8 cellular contexts compared by ENCODE assay signal in the genomic region with DNA sequence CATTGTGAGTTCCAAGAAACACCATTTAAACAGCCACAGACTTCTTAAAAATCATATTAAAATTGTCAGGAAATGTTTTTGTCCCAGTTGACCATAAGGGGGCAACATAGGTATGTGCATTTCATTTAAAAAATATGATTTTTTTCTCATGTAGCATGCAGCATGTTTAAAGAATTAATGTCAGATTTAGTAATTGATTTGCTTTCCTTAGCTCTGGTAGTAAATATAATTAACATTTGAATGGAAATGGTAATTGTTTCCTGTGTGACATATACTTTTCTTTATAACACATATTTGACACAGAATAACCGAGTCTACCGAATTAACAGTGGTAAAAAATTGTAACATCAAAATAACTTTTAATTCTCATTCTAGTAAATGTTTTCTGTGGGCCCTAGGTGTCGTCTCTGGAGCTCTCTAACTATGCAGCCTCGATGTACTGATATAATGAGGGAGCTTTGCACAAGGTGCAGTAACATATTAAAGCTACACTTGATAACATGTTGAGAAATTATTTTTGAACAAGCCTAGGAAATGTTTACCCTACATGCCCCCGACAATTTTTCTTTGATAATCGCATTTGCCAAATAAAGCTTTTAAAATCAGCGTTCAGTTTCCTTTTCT. TPM values are rescaled to one million over a fixed set of nuclear protein-coding genes. Genes with fewer than 3 reads are reported as not detected.
A peak's percentile ranks its signal among the peaks of the same experiment; 100 is the strongest.
DNase-seq lines count a peak whose midpoint lies in the region; ATAC-seq and TF ChIP-seq lines count a peak whose summit lies in the region.

No MANE protein-coding gene starts in this region.

- TF ChIP-seq CTCF in glutamatergic neuron (IDR thresholded peaks at IDR 0.05; ENCODE audit: partially characterized antibody, unreplicated experiment) (peak; percentile 53), thoracic aorta (IDR thresholded peaks at IDR 0.05) (peak; percentile 62)

- in situ Hi-C loops in SK-MEL-5 (cut with HindIII; ENCODE audit: low pct_unique_long_range_greater_than_20kb, low sequenced_read_pairs): loop anchor here (25.0 kb wide), 1 partner anchor 723 kb away; no protein-coding TSS in a partner anchor

- no peaks in the 10 kb centered on the region for H3K27me3 Mint-ChIP-seq in activated CD4-positive, alpha-beta T cell treated with anti-CD3 and anti-CD28 coated beads, Interleukin-2, amount 10 ng/mL, durations not matched to agents 24 days and 14 days
- peaks cover 1% of the 10 kb centered on the region for H3K27me3 Mint-ChIP-seq in glutamatergic neuron (ENCODE audit: unreplicated experiment)

- no peaks in the 10 kb centered on the region for H3K27me3 ChIP-seq in thoracic aorta (replicated peaks; ENCODE audit: insufficient read depth)

- peak overlapping the region; percentile 4 for H3K27ac Mint-ChIP-seq in activated CD4-positive, alpha-beta T cell treated with anti-CD3 and anti-CD28 coated beads, Interleukin-2, amount 10 ng/mL, durations not matched to agents 24 days and 14 days
- no peak overlapping the region for H3K27ac Mint-ChIP-seq in glutamatergic neuron (ENCODE audit: unreplicated experiment)

- no peak for DNase-seq in activated CD4-positive, alpha-beta T cell treated with anti-CD3 and anti-CD28 coated beads, Interleukin-2, amount 10 ng/mL, durations not matched to agents 24 days and 14 days
- no peak for DNase-seq in activated CD4-positive, alpha-beta T cell treated with anti-CD3 and anti-CD28 coated beads, Interleukin-2, amount 50 U/mL, for 48 hours
- peak; percentile 60 for DNase-seq in SK-MEL-5 (ENCODE audit: low read depth, low spot score)
- no peak for DNase-seq in glutamatergic neuron
- DNase-seq in thoracic aorta (ENCODE audit: low spot score): no peak
- no peak for DNase-seq in NCI-H2107 (lab: John Stamatoyannopoulos, UW)
- DNase-seq in NCI-H1092 treated with DMSO at 0.1 percent for 48 hours (lab: John Stamatoyannopoulos, UW): no peak

- no peaks in the 10 kb centered on the region for H3K9me3 Mint-ChIP-seq in activated CD4-positive, alpha-beta T cell treated with anti-CD3 and anti-CD28 coated beads, Interleukin-2, amount 10 ng/mL, durations not matched to agents 24 days and 14 days
- no peaks in the 10 kb centered on the region for H3K9me3 Mint-ChIP-seq in glutamatergic neuron (ENCODE audit: unreplicated experiment)

- H3K36me3 ChIP-seq in thoracic aorta: no peaks in the 10 kb centered on the region

- H3K4me3 Mint-ChIP-seq in activated CD4-positive, alpha-beta T cell treated with anti-CD3 and anti-CD28 coated beads, Interleukin-2, amount 10 ng/mL, durations not matched to agents 24 days and 14 days: no peak overlapping the region
- no peak overlapping the region for H3K4me3 Mint-ChIP-seq in glutamatergic neuron (ENCODE audit: unreplicated experiment)

- no peak overlapping the region for H3K4me3 ChIP-seq in thoracic aorta

- intact Hi-C loops in activated CD4-positive, alpha-beta T cell treated with anti-CD3 and anti-CD28 coated beads, Interleukin-2, amount 10 ng/mL, durations not matched to agents 24 days and 14 days (cut with micrococcal nuclease): loop anchor here (1.0 to 5.0 kb wide), 4 partner anchors 14 to 411 kb away; no protein-coding TSS in a partner anchor

- no peak overlapping the region for H3K27ac ChIP-seq in thoracic aorta

- peaks cover 38% of the 10 kb centered on the region for H3K4me1 Mint-ChIP-seq in activated CD4-positive, alpha-beta T cell treated with anti-CD3 and anti-CD28 coated beads, Interleukin-2, amount 10 ng/mL, durations not matched to agents 24 days and 14 days
- peaks cover 1% of the 10 kb centered on the region for H3K4me1 Mint-ChIP-seq in glutamatergic neuron (ENCODE audit: low read depth, unreplicated experiment)

- no peaks in the 10 kb centered on the region for H3K9me3 ChIP-seq in thoracic aorta

- peaks cover 19% of the 10 kb centered on the region for H3K36me3 Mint-ChIP-seq in activated CD4-positive, alpha-beta T cell treated with anti-CD3 and anti-CD28 coated beads, Interleukin-2, amount 10 ng/mL, durations not matched to agents 24 days and 14 days (ENCODE audit: low read depth)
- H3K36me3 Mint-ChIP-seq in glutamatergic neuron (ENCODE audit: unreplicated experiment): no peaks in the 10 kb centered on the region

- H3K4me1 ChIP-seq in thoracic aorta (ENCODE audit: control insufficient read depth in 1 of 2, low read depth in 2 of 2): peaks cover 6 to 13% of the 10 kb centered on the region in 2 donors

- ATAC-seq in thoracic aorta (ENCODE audit: insufficient number of reproducible peaks, low FRiP score, low read depth): no peak
- no peak for ATAC-seq in HG03460 (IDR thresholded peaks at IDR 0.05; ENCODE audit: unreplicated experiment)

RNA-seq across cellular contexts. Expression of a gene that starts 34.9 kb away (rescaled TPM):
- total RNA-seq in activated CD4-positive, alpha-beta T cell treated with anti-CD3 and anti-CD28 coated beads, Interleukin-2, amount 10 ng/mL, durations not matched to agents 24 days and 14 days: 17.2 and 18.2 TPM in 2 replicates
- total RNA-seq in SK-MEL-5 (2014; rRNA removed; shearing (Covaris generic)): 3.0 and 5.5 TPM in 2 replicates
- polyA plus RNA-seq in SK-MEL-5 (2015; cell fraction: cytosol; rRNA removed): 14.3 TPM in 2 replicates
- 9.5 and 12.2 TPM in 2 replicates for polyA plus RNA-seq in SK-MEL-5 (2015; cell fraction: nucleus; rRNA removed)
- 29.1 TPM for total RNA-seq in glutamatergic neuron (ENCODE audit: unreplicated experiment)
- total RNA-seq in thoracic aorta: 10 to 100 TPM; 15.7 to 30.7 TPM

RNA-seq across cellular contexts. Expression of a gene that starts 35.4 kb away (rescaled TPM):
- 57.2 and 59.2 TPM in 2 replicates for total RNA-seq in activated CD4-positive, alpha-beta T cell treated with anti-CD3 and anti-CD28 coated beads, Interleukin-2, amount 10 ng/mL, durations not matched to agents 24 days and 14 days
- total RNA-seq in SK-MEL-5 (2014; rRNA removed; shearing (Covaris generic)): 69.0 and 77.5 TPM in 2 replicates
- polyA plus RNA-seq in SK-MEL-5 (2015; cell fraction: cytosol; rRNA removed): 117 and 142 TPM in 2 replicates
- 838 and 953 TPM in 2 replicates for polyA plus RNA-seq in SK-MEL-5 (2015; cell fraction: nucleus; rRNA removed)
- 8.9 TPM for total RNA-seq in glutamatergic neuron (ENCODE audit: unreplicated experiment)
- 100 to 1,000 TPM; 206 to 225 TPM for total RNA-seq in thoracic aorta
